In genomic region chr1:31780632-31781031, GRCh38 we compare ENCODE assay signal across 17 cellular contexts. TPM values are rescaled to one million over a fixed set of nuclear protein-coding genes. Genes with fewer than 3 reads are reported as not detected.
"Had no signal": no experiment of that assay in that cellular context is flagged by ENCODE, and none has a peak within 500 bp of the region (broad histone marks: within the 10 kb centered on the region; RNA-seq: fewer than 3 reads in every experiment).

No MANE protein-coding gene starts in this region.

- H3K4me1 ChIP-seq: right lobe of liver had no signal

- DNase-seq: activated CD4-positive, alpha-beta T cell treated with anti-CD3 and anti-CD28 coated beads, Interleukin-2, amount 50 U/mL, for 48 hours; activated CD4-positive, CD25-positive, alpha-beta regulatory T cell treated with anti-CD3 and anti-CD28 coated beads, Interleukin-2, amount 50 U/mL, for 72 hours; activated CD8-positive, alpha-beta memory T cell treated with anti-CD3 and anti-CD28 coated beads, Interleukin-2, amount 10 ng/mL, durations not matched to agents 7 days and 5 days; activated effector memory CD4-positive, alpha-beta T cell treated with anti-CD3 and anti-CD28 coated beads, Interleukin-2, amount 50 U/mL, for 16 hours; activated T-cell treated with anti-CD3 and anti-CD28 coated beads, Interleukin-2, amount 50 U/mL, for 24 hours; amniotic stem cell; foreskin fibroblast; kidney glomerular epithelial cell; right lobe of liver had no signal

- H3K4me3 Mint-ChIP-seq: activated CD8-positive, alpha-beta memory T cell treated with anti-CD3 and anti-CD28 coated beads, Interleukin-2, amount 10 ng/mL, durations not matched to agents 7 days and 5 days; activated naive CD4-positive, alpha-beta T cell treated with anti-CD3 and anti-CD28 coated beads, Interleukin-2, amount 50 U/mL, for 24 hours; activated T-cell treated with anti-CD3 and anti-CD28 coated beads, Interleukin-2, amount 50 U/mL, for 24 hours; natural killer cell treated with Interleukin-12 subunit alpha and Interleukin-12 subunit beta and Interleukin-15 and Interleukin-18, amount 100 ng/mL, for 72 hours; stimulated activated naive CD8-positive, alpha-beta T cell treated with anti-CD3 and anti-CD28 coated beads, Interleukin-15, Interleukin-2, amounts not matched to agents 100 ng/mL and 50 ng/mL, for 24 hours; T-helper 2 cell treated with Interferon-gamma antibody and Interleukin-4, amounts not matched to agents 5 μg/mL and 100 μg/mL, for 36 hours had no signal

- H3K4me1 Mint-ChIP-seq: activated CD8-positive, alpha-beta memory T cell treated with anti-CD3 and anti-CD28 coated beads, Interleukin-2, amount 10 ng/mL, durations not matched to agents 7 days and 5 days; activated naive CD4-positive, alpha-beta T cell treated with anti-CD3 and anti-CD28 coated beads, Interleukin-2, amount 50 U/mL, for 24 hours had no signal

- H3K36me3 ChIP-seq: right lobe of liver had no signal

- H3K9me3 ChIP-seq: right lobe of liver had no signal

- ATAC-seq: activated CD8-positive, alpha-beta memory T cell treated with anti-CD3 and anti-CD28 coated beads, Interleukin-2, amount 10 ng/mL, durations not matched to agents 7 days and 5 days; right lobe of liver had no signal

- H3K9me3 Mint-ChIP-seq: activated naive CD4-positive, alpha-beta T cell treated with anti-CD3 and anti-CD28 coated beads, Interleukin-2, amount 50 U/mL, for 24 hours; activated T-cell treated with anti-CD3 and anti-CD28 coated beads, Interleukin-2, amount 50 U/mL, for 24 hours; natural killer cell treated with Interleukin-12 subunit alpha and Interleukin-12 subunit beta and Interleukin-15 and Interleukin-18, amount 100 ng/mL, for 72 hours; stimulated activated naive CD8-positive, alpha-beta T cell treated with anti-CD3 and anti-CD28 coated beads, Interleukin-15, Interleukin-2, amounts not matched to agents 100 ng/mL and 50 ng/mL, for 24 hours; T-helper 2 cell treated with Interferon-gamma antibody and Interleukin-4, amounts not matched to agents 5 μg/mL and 100 μg/mL, for 36 hours; type B pancreatic cell had no signal

- H3K36me3 Mint-ChIP-seq: activated CD8-positive, alpha-beta memory T cell treated with anti-CD3 and anti-CD28 coated beads, Interleukin-2, amount 10 ng/mL, durations not matched to agents 7 days and 5 days; activated naive CD4-positive, alpha-beta T cell treated with anti-CD3 and anti-CD28 coated beads, Interleukin-2, amount 50 U/mL, for 24 hours; natural killer cell treated with Interleukin-12 subunit alpha and Interleukin-12 subunit beta and Interleukin-15 and Interleukin-18, amount 100 ng/mL, for 72 hours; type B pancreatic cell had no signal

- H3K27me3 ChIP-seq: right lobe of liver had no signal

- H3K27ac Mint-ChIP-seq: activated CD8-positive, alpha-beta memory T cell treated with anti-CD3 and anti-CD28 coated beads, Interleukin-2, amount 10 ng/mL, durations not matched to agents 7 days and 5 days; activated naive CD4-positive, alpha-beta T cell treated with anti-CD3 and anti-CD28 coated beads, Interleukin-2, amount 50 U/mL, for 24 hours; activated T-cell treated with anti-CD3 and anti-CD28 coated beads, Interleukin-2, amount 50 U/mL, for 24 hours; natural killer cell treated with Interleukin-12 subunit alpha and Interleukin-12 subunit beta and Interleukin-15 and Interleukin-18, amount 100 ng/mL, for 72 hours; stimulated activated naive CD8-positive, alpha-beta T cell treated with anti-CD3 and anti-CD28 coated beads, Interleukin-15, Interleukin-2, amounts not matched to agents 100 ng/mL and 50 ng/mL, for 24 hours had no signal

- H3K27ac ChIP-seq: coronary artery, right lobe of liver had no signal

- H3K4me3 ChIP-seq: coronary artery, right lobe of liver, smooth muscle cell had no signal

RNA-seq across cellular contexts. Expression of gene SPOCD1, which starts 35.2 kb away (rescaled TPM):
- total RNA-seq: activated CD8-positive, alpha-beta memory T cell treated with anti-CD3 and anti-CD28 coated beads, Interleukin-2, amount 10 ng/mL, durations not matched to agents 7 days and 5 days; natural killer cell treated with Interleukin-12 subunit alpha and Interleukin-12 subunit beta and Interleukin-15 and Interleukin-18, amount 100 ng/mL, for 72 hours; temporal lobe had no signal
